Comparison of ENCODE assay signal across 9 cellular contexts in genomic region chr5:119275873-119276214, GRCh38.
DNase-seq lines count a peak whose midpoint lies in the region; ATAC-seq lines count a peak whose summit lies in the region.
"Had no signal": no experiment of that assay in that cellular context is flagged by ENCODE, and none has a peak within 500 bp of the region (broad histone marks: within the 10 kb centered on the region; RNA-seq: fewer than 3 reads in every experiment).

No MANE protein-coding gene starts in this region.

- no peaks in the 10 kb centered on the region for H4K20me1 ChIP-seq in BLaER1

- H3K4me3 ChIP-seq in BLaER1: no peak overlapping the region
- H3K4me3 ChIP-seq: thoracic aorta had no signal

- DNase-seq in activated CD8-positive, alpha-beta T cell treated with anti-CD3 and anti-CD28 coated beads, Interleukin-2, amount 10 ng/mL, durations not matched to agents 7 days and 5 days: no peak
- DNase-seq in stimulated activated naive CD8-positive, alpha-beta T cell treated with anti-CD3 and anti-CD28 coated beads, Interleukin-15, amount 100 ng/mL, for 72 hours: peak in 1 of 2 donors; percentile 51
- DNase-seq in dedifferentiated amniotic fluid mesenchymal stem cell (ENCODE audit: extremely low spot score) (no peak), HUDEP-2 (lab: John Stamatoyannopoulos, UW; ENCODE audit: unreplicated experiment in 76 of 76) (no peak), NCI-H748 (lab: John Stamatoyannopoulos, UW; ENCODE audit: unreplicated experiment) (no peak)

- H3K27me3 ChIP-seq in BLaER1: no peaks in the 10 kb centered on the region

- H3K27ac ChIP-seq in BLaER1: peak overlapping the region; percentile 47

- CTCF ChIA-PET in activated CD8-positive, alpha-beta T cell treated with anti-CD3 and anti-CD28 coated beads, Interleukin-2, amount 10 ng/mL, durations not matched to agents 7 days and 5 days (lab: Charles Lee): interaction anchor here (1.6 to 6.7 kb wide), 4 partner anchors 13 to 136 kb away, joined by 3 to 52 read pairs (median 16); no protein-coding TSS in a partner anchor

- POLR2A ChIA-PET in activated CD8-positive, alpha-beta T cell treated with anti-CD3 and anti-CD28 coated beads, Interleukin-2, amount 10 ng/mL, durations not matched to agents 7 days and 5 days (lab: Charles Lee): interaction anchor here (1.2 to 2.5 kb wide), 4 partner anchors 14 to 58 kb away, joined by 3 to 6 read pairs (median 4); no protein-coding TSS in a partner anchor

- H3K4me1 ChIP-seq in BLaER1: peaks cover 58% of the 10 kb centered on the region

- H3K27ac Mint-ChIP-seq in activated CD8-positive, alpha-beta T cell treated with anti-CD3 and anti-CD28 coated beads, Interleukin-2, amount 10 ng/mL, durations not matched to agents 7 days and 5 days: peak overlapping the region; percentile 87
- peak overlapping the region; percentile 74 to 92 for H3K27ac Mint-ChIP-seq in stimulated activated naive CD8-positive, alpha-beta T cell treated with anti-CD3 and anti-CD28 coated beads, Interleukin-15, amount 100 ng/mL, for 72 hours

- peaks cover 98% of the 10 kb centered on the region for H3K4me1 Mint-ChIP-seq in activated CD8-positive, alpha-beta T cell treated with anti-CD3 and anti-CD28 coated beads, Interleukin-2, amount 10 ng/mL, durations not matched to agents 7 days and 5 days (ENCODE audit: low read depth)
- peaks cover 100% of the 10 kb centered on the region for H3K4me1 Mint-ChIP-seq in stimulated activated naive CD8-positive, alpha-beta T cell treated with anti-CD3 and anti-CD28 coated beads, Interleukin-15, amount 100 ng/mL, for 72 hours

- no peaks in the 10 kb centered on the region for H3K9me3 Mint-ChIP-seq in activated CD8-positive, alpha-beta T cell treated with anti-CD3 and anti-CD28 coated beads, Interleukin-2, amount 10 ng/mL, durations not matched to agents 7 days and 5 days (ENCODE audit: insufficient read depth)
- no peaks in the 10 kb centered on the region for H3K9me3 Mint-ChIP-seq in stimulated activated naive CD8-positive, alpha-beta T cell treated with anti-CD3 and anti-CD28 coated beads, Interleukin-15, amount 100 ng/mL, for 72 hours

- H3K36me3 Mint-ChIP-seq in activated CD8-positive, alpha-beta T cell treated with anti-CD3 and anti-CD28 coated beads, Interleukin-2, amount 10 ng/mL, durations not matched to agents 7 days and 5 days (ENCODE audit: low read depth): peaks cover 78% of the 10 kb centered on the region

- peaks cover 2% of the 10 kb centered on the region for H3K27me3 Mint-ChIP-seq in activated CD8-positive, alpha-beta T cell treated with anti-CD3 and anti-CD28 coated beads, Interleukin-2, amount 10 ng/mL, durations not matched to agents 7 days and 5 days (ENCODE audit: low read depth)
- no peaks in the 10 kb centered on the region for H3K27me3 Mint-ChIP-seq in stimulated activated naive CD8-positive, alpha-beta T cell treated with anti-CD3 and anti-CD28 coated beads, Interleukin-15, amount 100 ng/mL, for 72 hours

- H3K9me3 ChIP-seq in BLaER1: peaks cover 4% of the 10 kb centered on the region; the same call in 1 of the 2 replicates
- H3K9me3 ChIP-seq: thoracic aorta had no signal

- H3K4me2 ChIP-seq in BLaER1: peak overlapping the region; percentile 46

- H3K9ac ChIP-seq in BLaER1: no peak overlapping the region

- H3K36me3 ChIP-seq in BLaER1: peaks cover 43% of the 10 kb centered on the region
- H3K36me3 ChIP-seq: thoracic aorta had no signal

- peak; percentile 67 for ATAC-seq in GM19438 (IDR thresholded peaks at IDR 0.05; ENCODE audit: low read depth, unreplicated experiment)
- ATAC-seq in HG03354 (IDR thresholded peaks at IDR 0.05; ENCODE audit: poor library complexity, severe bottlenecking, unreplicated experiment): peak; percentile 83
- no peak for ATAC-seq in activated CD8-positive, alpha-beta T cell treated with anti-CD3 and anti-CD28 coated beads, Interleukin-2, amount 10 ng/mL, durations not matched to agents 7 days and 5 days
- peak; percentile 57 for ATAC-seq in stimulated activated naive CD8-positive, alpha-beta T cell treated with anti-CD3 and anti-CD28 coated beads, Interleukin-15, amount 100 ng/mL, for 72 hours

- H3K4me3 Mint-ChIP-seq in activated CD8-positive, alpha-beta T cell treated with anti-CD3 and anti-CD28 coated beads, Interleukin-2, amount 10 ng/mL, durations not matched to agents 7 days and 5 days: peak overlapping the region; percentile 44
- peak overlapping the region; percentile 65 to 83 for H3K4me3 Mint-ChIP-seq in stimulated activated naive CD8-positive, alpha-beta T cell treated with anti-CD3 and anti-CD28 coated beads, Interleukin-15, amount 100 ng/mL, for 72 hours
